Comparison of ENCODE assay signal across 19 cellular contexts in genomic region chr7:39088730-39089129, GRCh38.
"Had no signal": no experiment of that assay in that cellular context is flagged by ENCODE, and none has a peak within 500 bp of the region (broad histone marks: within the 10 kb centered on the region; RNA-seq: fewer than 3 reads in every experiment).

No MANE protein-coding gene starts in this region.

- ATAC-seq: activated CD8-positive, alpha-beta T cell treated with anti-CD3 and anti-CD28 coated beads, Interleukin-2, amount 10 ng/mL, durations not matched to agents 7 days and 5 days; activated T-cell treated with anti-CD3 and anti-CD28 coated beads, Interleukin-2, amount 50 U/mL, for 72 hours; left ventricle myocardium superior; naive thymus-derived CD8-positive, alpha-beta T cell; stimulated activated memory B cell treated with anti-CD40 and anti-IgM and Interleukin-4, amounts not matched to agents 10 μg/mL and 1 μg/mL and 100 μg/mL, for 72 hours had no signal

- H2AFZ ChIP-seq: hepatocyte had no signal

- H3K27ac ChIP-seq: esophagus muscularis mucosa, hepatocyte, thyroid gland had no signal

- DNase-seq: activated CD4-positive, alpha-beta T cell treated with anti-CD3 and anti-CD28 coated beads, Interleukin-2, amount 10 ng/mL, durations not matched to agents 24 days and 14 days; activated CD4-positive, CD25-positive, alpha-beta regulatory T cell; activated CD8-positive, alpha-beta memory T cell treated with anti-CD3 and anti-CD28 coated beads, Interleukin-2, amount 50 U/mL, for 48 hours; activated CD8-positive, alpha-beta T cell treated with anti-CD3 and anti-CD28 coated beads, Interleukin-2, amount 10 ng/mL, durations not matched to agents 7 days and 5 days; activated gamma-delta T cell treated with Interleukin-2 at 50 U/mL for 16 hours; activated T-cell treated with anti-CD3 and anti-CD28 coated beads, Interleukin-2, amount 50 U/mL, for 72 hours; amniotic stem cell; kidney; left ventricle myocardium superior; naive thymus-derived CD8-positive, alpha-beta T cell; nucleus accumbens; posterior cingulate gyrus; retina; thyroid gland had no signal

- H3K79me2 ChIP-seq: hepatocyte had no signal

- H3K9me3 Mint-ChIP-seq: activated CD4-positive, alpha-beta T cell treated with anti-CD3 and anti-CD28 coated beads, Interleukin-2, amount 10 ng/mL, durations not matched to agents 24 days and 14 days; activated T-cell treated with anti-CD3 and anti-CD28 coated beads, Interleukin-2, amount 50 U/mL, for 72 hours; memory B cell; naive thymus-derived CD8-positive, alpha-beta T cell; stimulated activated memory B cell treated with anti-CD40 and anti-IgM and Interleukin-4, amounts not matched to agents 10 μg/mL and 1 μg/mL and 100 μg/mL, for 72 hours had no signal

- H3K4me1 ChIP-seq: thyroid gland had no signal

- H3K4me3 ChIP-seq: esophagus muscularis mucosa, hepatocyte, thyroid gland had no signal

- H3K27me3 ChIP-seq: thyroid gland had no signal

- H3K36me3 Mint-ChIP-seq: activated naive CD8-positive, alpha-beta T cell; memory B cell; naive thymus-derived CD8-positive, alpha-beta T cell; stimulated activated memory B cell treated with anti-CD40 and anti-IgM and Interleukin-4, amounts not matched to agents 10 μg/mL and 1 μg/mL and 100 μg/mL, for 72 hours had no signal

- H3K27ac Mint-ChIP-seq: activated CD4-positive, alpha-beta T cell treated with anti-CD3 and anti-CD28 coated beads, Interleukin-2, amount 10 ng/mL, durations not matched to agents 24 days and 14 days; activated CD8-positive, alpha-beta T cell treated with anti-CD3 and anti-CD28 coated beads, Interleukin-2, amount 10 ng/mL, durations not matched to agents 7 days and 5 days; activated naive CD8-positive, alpha-beta T cell; activated T-cell treated with anti-CD3 and anti-CD28 coated beads, Interleukin-2, amount 50 U/mL, for 72 hours; memory B cell; naive thymus-derived CD8-positive, alpha-beta T cell; stimulated activated memory B cell treated with anti-CD40 and anti-IgM and Interleukin-4, amounts not matched to agents 10 μg/mL and 1 μg/mL and 100 μg/mL, for 72 hours had no signal

- H3K4me3 Mint-ChIP-seq: activated CD4-positive, alpha-beta T cell treated with anti-CD3 and anti-CD28 coated beads, Interleukin-2, amount 10 ng/mL, durations not matched to agents 24 days and 14 days; activated CD8-positive, alpha-beta T cell treated with anti-CD3 and anti-CD28 coated beads, Interleukin-2, amount 10 ng/mL, durations not matched to agents 7 days and 5 days; activated naive CD8-positive, alpha-beta T cell; activated T-cell treated with anti-CD3 and anti-CD28 coated beads, Interleukin-2, amount 50 U/mL, for 72 hours; memory B cell; naive thymus-derived CD8-positive, alpha-beta T cell; stimulated activated memory B cell treated with anti-CD40 and anti-IgM and Interleukin-4, amounts not matched to agents 10 μg/mL and 1 μg/mL and 100 μg/mL, for 72 hours had no signal

- H3K4me2 ChIP-seq: hepatocyte had no signal

- H3K4me1 Mint-ChIP-seq: activated CD4-positive, alpha-beta T cell treated with anti-CD3 and anti-CD28 coated beads, Interleukin-2, amount 10 ng/mL, durations not matched to agents 24 days and 14 days; memory B cell; stimulated activated memory B cell treated with anti-CD40 and anti-IgM and Interleukin-4, amounts not matched to agents 10 μg/mL and 1 μg/mL and 100 μg/mL, for 72 hours had no signal

- H3K9me3 ChIP-seq: esophagus muscularis mucosa, thyroid gland had no signal

- H3K36me3 ChIP-seq: esophagus muscularis mucosa, thyroid gland had no signal
